ENCODE assay signal across 8 cellular contexts in genomic region chr1:93345633-93346471, GRCh38. TPM values are rescaled to one million over a fixed set of nuclear protein-coding genes. Genes with fewer than 3 reads are reported as not detected.
DNase-seq lines count a peak whose midpoint lies in the region; ATAC-seq and TF ChIP-seq lines count a peak whose summit lies in the region.

TSS of gene DR1 (plus strand) at chr1:93345907. CDS start at chr1:93346646, 739 bp downstream.

- H3K9me3 Mint-ChIP-seq in activated naive CD8-positive, alpha-beta T cell (ENCODE audit: low read depth), result no peaks in the 10 kb centered on the region

- TF ChIP-seq CTCF in GM10266 (IDR thresholded peaks at IDR 0.05; ENCODE audit: control insufficient read depth, insufficient read depth, low read depth, missing control alignments), result no peak
- no peak for TF ChIP-seq CTCF in omental fat pad (IDR thresholded peaks at IDR 0.05)

- no peaks in the 10 kb centered on the region for H3K27me3 Mint-ChIP-seq in activated naive CD8-positive, alpha-beta T cell

- peak; percentile 70 for ATAC-seq in HG02610 (IDR thresholded peaks at IDR 0.05; ENCODE audit: unreplicated experiment)
- peak; percentile 97 for ATAC-seq in omental fat pad (ENCODE audit: low FRiP score)

- H3K4me3 Mint-ChIP-seq in activated naive CD8-positive, alpha-beta T cell, result peak within 1 kb of the TSS; percentile 95

- DNase-seq in GM10266 (ENCODE audit: extremely low spot score), result peak; percentile 92
- DNase-seq in NCI-H1092 treated with DMSO at 0.1 percent for 48 hours (lab: John Stamatoyannopoulos, UW), result peak; percentile 81
- peak; percentile 82 for DNase-seq in SKM-1 treated with dmso at 0.1 percent for 144 hours (lab: John Stamatoyannopoulos, UW; ENCODE audit: unreplicated experiment)
- peak; percentile 95 for DNase-seq in glomerular visceral epithelial cell (ENCODE audit: extremely low spot score)
- peak; percentile 77 for DNase-seq in omental fat pad (ENCODE audit: low spot score)

- peak within 1 kb of the TSS; percentile 78 for H3K27ac ChIP-seq in temporal lobe (ENCODE audit: low read depth, low read length)

- H3K36me3 Mint-ChIP-seq in activated naive CD8-positive, alpha-beta T cell, result peaks cover 9% of the 10 kb centered on the region

- peak within 1 kb of the TSS; percentile 98 for H3K27ac Mint-ChIP-seq in activated naive CD8-positive, alpha-beta T cell

- peaks cover 39% of the 10 kb centered on the region for H3K4me1 Mint-ChIP-seq in activated naive CD8-positive, alpha-beta T cell (ENCODE audit: low read depth)

RNA-seq across cellular contexts. Expression of gene DR1, which starts in this region (rescaled TPM):
- total RNA-seq in omental fat pad (10 to 100 TPM; 21.4 to 31.9 (median 27.7) TPM), temporal lobe (25.6 TPM)

Comparison
In these comparisons a context has a peak if more than half of its experiments do, and no peak if none do; other contexts are left out.
1. Peak in every context shown above with its lines: DNase-seq, ATAC-seq and H3K27ac ChIP-seq.